Comparison of ENCODE assay signal across 14 cellular contexts in genomic region chr6:157596886-157597285, GRCh38.
DNase-seq lines count a peak whose midpoint lies in the region; TF ChIP-seq lines count a peak whose summit lies in the region.
"Had no signal": no experiment of that assay in that cellular context is flagged by ENCODE, and none has a peak within 500 bp of the region (broad histone marks: within the 10 kb centered on the region; RNA-seq: fewer than 3 reads in every experiment).

No MANE protein-coding gene starts in this region.

- intact Hi-C loops in uterus (cut with DNase I; ENCODE audit: low total_unique reads), result no loop called here

- H3K27ac ChIP-seq in Peyer's patch (peak overlapping the region in 3 of 4 donors; percentile 14 to 50 (median 32)), uterus (peak overlapping the region; percentile 81 to 95)
- H3K27ac ChIP-seq: epithelial cell of prostate had no signal

- H3K27me3 Mint-ChIP-seq in endothelial cell (ENCODE audit: unreplicated experiment) (peaks cover 3% of the 10 kb centered on the region), nephron (ENCODE audit: low read depth) (no peaks in the 10 kb centered on the region)
- H3K27me3 Mint-ChIP-seq: activated CD4-positive, alpha-beta T cell treated with anti-CD3 and anti-CD28 coated beads, Interleukin-2, amount 10 ng/mL, durations not matched to agents 7 days and 5 days; activated naive CD4-positive, alpha-beta T cell treated with anti-CD3 and anti-CD28 coated beads, Interleukin-2, amount 50 U/mL, for 24 hours; dendritic cell treated with granulocyte-macrophage colony-stimulating factor and Interleukin-4, amounts not matched to agents 40 ng/mL and 50 ng/mL, for 4 days; memory B cell had no signal

- no peak overlapping the region for H3K27ac Mint-ChIP-seq in endothelial cell (ENCODE audit: unreplicated experiment)
- H3K27ac Mint-ChIP-seq in nephron, result peak overlapping the region in 2 of 3 experiments; percentile 30 to 31
- H3K27ac Mint-ChIP-seq: activated CD4-positive, alpha-beta T cell treated with anti-CD3 and anti-CD28 coated beads, Interleukin-2, amount 10 ng/mL, durations not matched to agents 7 days and 5 days; activated naive CD4-positive, alpha-beta T cell treated with anti-CD3 and anti-CD28 coated beads, Interleukin-2, amount 50 U/mL, for 24 hours; dendritic cell treated with granulocyte-macrophage colony-stimulating factor and Interleukin-4, amounts not matched to agents 40 ng/mL and 50 ng/mL, for 4 days had no signal

- peaks cover 10% of the 10 kb centered on the region for H3K4me1 Mint-ChIP-seq in endothelial cell (ENCODE audit: unreplicated experiment)
- peaks cover 22% of the 10 kb centered on the region for H3K4me1 Mint-ChIP-seq in nephron
- H3K4me1 Mint-ChIP-seq: activated naive CD4-positive, alpha-beta T cell treated with anti-CD3 and anti-CD28 coated beads, Interleukin-2, amount 50 U/mL, for 24 hours; neural crest cell had no signal

- H3K9me3 ChIP-seq in Peyer's patch, result no peaks in the 10 kb centered on the region
- no peaks in the 10 kb centered on the region for H3K9me3 ChIP-seq in uterus

- peak overlapping the region; percentile 2 for H3K4me3 Mint-ChIP-seq in endothelial cell (ENCODE audit: unreplicated experiment)
- H3K4me3 Mint-ChIP-seq in nephron, result no peak overlapping the region
- H3K4me3 Mint-ChIP-seq: activated CD4-positive, alpha-beta T cell treated with anti-CD3 and anti-CD28 coated beads, Interleukin-2, amount 10 ng/mL, durations not matched to agents 7 days and 5 days; activated naive CD4-positive, alpha-beta T cell treated with anti-CD3 and anti-CD28 coated beads, Interleukin-2, amount 50 U/mL, for 24 hours; dendritic cell treated with granulocyte-macrophage colony-stimulating factor and Interleukin-4, amounts not matched to agents 40 ng/mL and 50 ng/mL, for 4 days; memory B cell; neural crest cell had no signal

- H3K36me3 Mint-ChIP-seq in endothelial cell (ENCODE audit: low read depth, unreplicated experiment) (peaks cover 16% of the 10 kb centered on the region), nephron (ENCODE audit: low read depth) (no peaks in the 10 kb centered on the region)
- H3K36me3 Mint-ChIP-seq: activated naive CD4-positive, alpha-beta T cell treated with anti-CD3 and anti-CD28 coated beads, Interleukin-2, amount 50 U/mL, for 24 hours had no signal

- H3K4me3 ChIP-seq in Peyer's patch, result no peak overlapping the region
- no peak overlapping the region for H3K4me3 ChIP-seq in uterus

- DNase-seq in Peyer's patch, result no peak
- no peak for DNase-seq in endothelial cell (ENCODE audit: low spot score)
- no peak for DNase-seq in uterus
- DNase-seq in iPS-NIHi11 (ENCODE audit: low spot score), result no peak
- DNase-seq in AML-193 (lab: John Stamatoyannopoulos, UW), result no peak
- DNase-seq in NCI-H2029 treated with DMSO at 0.1 percent for 48 hours (lab: John Stamatoyannopoulos, UW), result no peak
- DNase-seq: NCI-H748 treated with DMSO at 0.1 percent for 48 hours had no signal

- H3K36me3 ChIP-seq in Peyer's patch (no peaks in the 10 kb centered on the region), uterus (no peaks in the 10 kb centered on the region)

- no peaks in the 10 kb centered on the region for H3K27me3 ChIP-seq in Peyer's patch
- no peaks in the 10 kb centered on the region for H3K27me3 ChIP-seq in uterus

- no peaks in the 10 kb centered on the region for H3K9me3 Mint-ChIP-seq in endothelial cell (ENCODE audit: unreplicated experiment)
- no peaks in the 10 kb centered on the region for H3K9me3 Mint-ChIP-seq in nephron
- H3K9me3 Mint-ChIP-seq: activated CD4-positive, alpha-beta T cell treated with anti-CD3 and anti-CD28 coated beads, Interleukin-2, amount 10 ng/mL, durations not matched to agents 7 days and 5 days; activated naive CD4-positive, alpha-beta T cell treated with anti-CD3 and anti-CD28 coated beads, Interleukin-2, amount 50 U/mL, for 24 hours; memory B cell; neural crest cell had no signal

- TF ChIP-seq POLR2A in Peyer's patch (IDR thresholded peaks at IDR 0.05), result no peak
- TF ChIP-seq POLR2A in uterus (IDR thresholded peaks at IDR 0.05), result no peak

- TF ChIP-seq CTCF in Peyer's patch (IDR thresholded peaks at IDR 0.05) (no peak), endothelial cell (IDR thresholded peaks at IDR 0.05; ENCODE audit: unreplicated experiment) (no peak), nephron (IDR thresholded peaks at IDR 0.05; ENCODE audit: unreplicated experiment in 3 of 3) (no peak), uterus (IDR thresholded peaks at IDR 0.05) (no peak)

- H3K4me1 ChIP-seq in Peyer's patch, result peaks cover 0 to 10% (median 3%) of the 10 kb centered on the region in 4 donors
- H3K4me1 ChIP-seq in uterus, result peaks cover 6 to 13% of the 10 kb centered on the region in 2 donors
